In genomic region chr19:29928831-29929230, GRCh38 we compare ENCODE assay signal across 13 cellular contexts. TPM values are rescaled to one million over a fixed set of nuclear protein-coding genes. Genes with fewer than 3 reads are reported as not detected.
DNase-seq lines count a peak whose midpoint lies in the region; ATAC-seq, FAIRE-seq and TF ChIP-seq lines count a peak whose summit lies in the region.
"Had no signal": no experiment of that assay in that cellular context is flagged by ENCODE, and none has a peak within 500 bp of the region (broad histone marks: within the 10 kb centered on the region; RNA-seq: fewer than 3 reads in every experiment).

No MANE protein-coding gene starts in this region.

- no peak for TF ChIP-seq CTCF in left lung (IDR thresholded peaks at IDR 0.05)
- no peak for TF ChIP-seq CTCF in Peyer's patch (IDR thresholded peaks at IDR 0.05)

- H3K4me1 ChIP-seq in left lung = no peaks in the 10 kb centered on the region
- H3K4me1 ChIP-seq in Peyer's patch = no peaks in the 10 kb centered on the region

- H3K36me3 ChIP-seq in SK-N-MC (ENCODE audit: insufficient read depth, low read length) (no peaks in the 10 kb centered on the region), left lung (no peaks in the 10 kb centered on the region), Peyer's patch (no peaks in the 10 kb centered on the region)

- H3K9ac ChIP-seq in SK-N-MC (ENCODE audit: insufficient read length) = no peak overlapping the region
- H3K9ac ChIP-seq: KMS-11 had no signal

- no peak for DNase-seq in SK-N-MC (ENCODE audit: low read depth, low spot score)
- no peak for DNase-seq in iPS-NIHi7 (ENCODE audit: extremely low spot score)
- DNase-seq in urothelium cell line (ENCODE audit: low spot score) = no peak
- DNase-seq in left lung = no peak
- DNase-seq in Peyer's patch = no peak
- DNase-seq: activated CD8-positive, alpha-beta memory T cell treated with anti-CD3 and anti-CD28 coated beads, Interleukin-2, amount 10 ng/mL, durations not matched to agents 7 days and 5 days; CD4-positive, CD25-positive, alpha-beta regulatory T cell; left cardiac atrium; T-helper 9 cell had no signal

- TF ChIP-seq POLR2A in Peyer's patch (IDR thresholded peaks at IDR 0.05) = no peak

- H3K27me3 ChIP-seq in left lung = no peaks in the 10 kb centered on the region
- no peaks in the 10 kb centered on the region for H3K27me3 ChIP-seq in Peyer's patch

- no peak overlapping the region for H3K4me3 ChIP-seq in SK-N-MC
- no peak overlapping the region for H3K4me3 ChIP-seq in left lung
- no peak overlapping the region for H3K4me3 ChIP-seq in Peyer's patch

- no peak for FAIRE-seq in urothelium cell line (lab: Jason Lieb, UNC)

- H3K27ac ChIP-seq in SK-N-MC = peak overlapping the region; percentile 67
- no peak overlapping the region for H3K27ac ChIP-seq in left lung
- H3K27ac ChIP-seq in Peyer's patch = no peak overlapping the region
- H3K27ac ChIP-seq: KMS-11 had no signal

- peak; percentile 79 for ATAC-seq in GM18519 (IDR thresholded peaks at IDR 0.05; ENCODE audit: low FRiP score, unreplicated experiment)
- ATAC-seq in GM21423 (IDR thresholded peaks at IDR 0.05; ENCODE audit: unreplicated experiment) = peak; percentile 72
- peak; percentile 64 for ATAC-seq in HG03025 (IDR thresholded peaks at IDR 0.05; ENCODE audit: low FRiP score, unreplicated experiment)
- ATAC-seq in left lung = no peak
- ATAC-seq: activated CD8-positive, alpha-beta memory T cell treated with anti-CD3 and anti-CD28 coated beads, Interleukin-2, amount 10 ng/mL, durations not matched to agents 7 days and 5 days; left cardiac atrium had no signal

- intact Hi-C loops in left lung (cut with DNase I) = no loop called here

- H3K9me3 ChIP-seq in SK-N-MC (ENCODE audit: low read depth, low read length) (no peaks in the 10 kb centered on the region), left lung (no peaks in the 10 kb centered on the region), Peyer's patch (no peaks in the 10 kb centered on the region)

RNA-seq across cellular contexts. Expression of gene URI1, which starts 13.2 kb away (rescaled TPM):
- total RNA-seq in left lung = 10 to 100 TPM; 36.3 to 47.6 TPM
- 10 to 100 TPM; 28.4 to 98.2 (median 37.8) TPM for total RNA-seq in Peyer's patch
